In the genomic region with DNA sequence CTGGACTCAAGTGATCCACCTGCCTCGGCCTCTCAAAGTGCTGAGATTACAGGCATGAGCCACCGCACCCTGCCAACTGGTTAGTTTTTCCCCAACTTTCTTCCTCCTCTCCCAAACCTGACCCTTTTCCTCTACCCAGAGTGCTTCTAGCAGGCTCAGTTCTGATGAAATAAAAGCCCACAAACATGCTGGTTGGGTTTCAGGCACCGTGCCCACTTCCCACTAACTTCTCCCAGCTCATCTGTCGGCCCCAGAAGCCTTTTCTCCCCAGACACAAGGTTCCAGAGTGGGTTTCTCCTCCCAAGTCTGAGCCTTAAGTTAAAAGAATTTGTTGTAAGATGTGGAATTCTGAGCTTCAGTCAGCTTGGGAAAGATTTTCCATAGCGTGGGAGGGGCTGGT, we compare ENCODE assay signal across 16 cellular contexts. TPM values are rescaled to one million over a fixed set of nuclear protein-coding genes. Genes with fewer than 3 reads are reported as not detected.
DNase-seq lines count a peak whose midpoint lies in the region; ATAC-seq, FAIRE-seq and TF ChIP-seq lines count a peak whose summit lies in the region.
"Had no signal": no experiment of that assay in that cellular context is flagged by ENCODE, and none has a peak within 500 bp of the region (broad histone marks: within the 10 kb centered on the region; RNA-seq: fewer than 3 reads in every experiment).

No MANE protein-coding gene starts in this region.

- no peak for TF ChIP-seq CTCF in heart right ventricle (IDR thresholded peaks at IDR 0.05)
- no peak for TF ChIP-seq CTCF in parathyroid adenoma (IDR thresholded peaks at IDR 0.05)

- H3K4me2 ChIP-seq in parathyroid adenoma (ENCODE audit: low read length), result no peak overlapping the region

- H3K79me2 ChIP-seq in parathyroid adenoma, result no peaks in the 10 kb centered on the region

- no peak overlapping the region for H2AFZ ChIP-seq in parathyroid adenoma

- no peak for ATAC-seq in heart right ventricle
- no peak for ATAC-seq in left cardiac atrium
- no peak for ATAC-seq in HG02870 (IDR thresholded peaks at IDR 0.05; ENCODE audit: unreplicated experiment)

- no peak overlapping the region for H3K4me3 ChIP-seq in heart right ventricle
- no peak overlapping the region for H3K4me3 ChIP-seq in parathyroid adenoma (ENCODE audit: low read depth, low read length)
- H3K4me3 ChIP-seq: K562 had no signal

- H3K27ac Mint-ChIP-seq in dendritic cell treated with granulocyte-macrophage colony-stimulating factor and Interleukin-4, amounts not matched to agents 40 ng/mL and 50 ng/mL, for 4 days, result peak overlapping the region; percentile 51
- H3K27ac Mint-ChIP-seq: activated naive CD4-positive, alpha-beta T cell treated with anti-CD3 and anti-CD28 coated beads for 36 hours had no signal

- no peak overlapping the region for H3K9ac ChIP-seq in parathyroid adenoma

- H3K36me3 Mint-ChIP-seq in dendritic cell treated with granulocyte-macrophage colony-stimulating factor and Interleukin-4, amounts not matched to agents 40 ng/mL and 50 ng/mL, for 4 days (ENCODE audit: low read depth), result no peaks in the 10 kb centered on the region

- no peaks in the 10 kb centered on the region for H3K9me3 Mint-ChIP-seq in dendritic cell treated with granulocyte-macrophage colony-stimulating factor and Interleukin-4, amounts not matched to agents 40 ng/mL and 50 ng/mL, for 4 days

- no peak overlapping the region for H3K4me3 Mint-ChIP-seq in dendritic cell treated with granulocyte-macrophage colony-stimulating factor and Interleukin-4, amounts not matched to agents 40 ng/mL and 50 ng/mL, for 4 days
- H3K4me3 Mint-ChIP-seq: activated naive CD4-positive, alpha-beta T cell treated with anti-CD3 and anti-CD28 coated beads for 36 hours had no signal

- H3K9me3 ChIP-seq in heart right ventricle (peaks cover 0 to 17% (median 6%) of the 10 kb centered on the region in 11 donors), parathyroid adenoma (ENCODE audit: control insufficient read depth, low read length) (no peaks in the 10 kb centered on the region)

- peaks cover 44% of the 10 kb centered on the region for H3K4me1 Mint-ChIP-seq in dendritic cell treated with granulocyte-macrophage colony-stimulating factor and Interleukin-4, amounts not matched to agents 40 ng/mL and 50 ng/mL, for 4 days (ENCODE audit: low read depth)

- DNase-seq in heart right ventricle (no peak), left cardiac atrium (no peak), RCC 7860 (ENCODE audit: low spot score) (no peak), superior temporal gyrus (ENCODE audit: extremely low spot score) (no peak), NCI-H774 (lab: John Stamatoyannopoulos, UW) (no peak)
- DNase-seq: activated naive CD4-positive, alpha-beta T cell treated with anti-CD3 and anti-CD28 coated beads for 36 hours; cortex of kidney; DMS79; naive thymus-derived CD4-positive, alpha-beta T cell; NCI-H2029 treated with DMSO at 0.1 percent for 48 hours had no signal

- H3K27ac ChIP-seq in heart right ventricle (peak overlapping the region; percentile 44 to 88 (median 70)), parathyroid adenoma (peak overlapping the region; percentile 53)

- H3K4me1 ChIP-seq in heart right ventricle, result peaks cover 24 to 91% (median 66%) of the 10 kb centered on the region in 9 donors
- H3K4me1 ChIP-seq in parathyroid adenoma, result peaks cover 11% of the 10 kb centered on the region

- WGBS in heart right ventricle, 2 donors, result 71 to 77% methylated on average over 5 of the region's 5 CpGs

- intact Hi-C loops in heart right ventricle (cut with DNase I), result loop anchor here in 2 of 10 donors (5.0 kb wide), 2 partner anchors 37 to 52 kb away; a partner anchor contains a TSS
- intact Hi-C loops in left cardiac atrium (cut with DNase I), result no loop called here
- intact Hi-C loops in dendritic cell treated with granulocyte-macrophage colony-stimulating factor and Interleukin-4, amounts not matched to agents 40 ng/mL and 50 ng/mL, for 4 days (cut with micrococcal nuclease), result no loop called here

- H3K27me3 ChIP-seq in heart right ventricle (peaks cover 0 to 1% (median 0%) of the 10 kb centered on the region in 7 donors), parathyroid adenoma (ENCODE audit: control insufficient read depth, insufficient read depth, low read length) (no peaks in the 10 kb centered on the region)

- H3K36me3 ChIP-seq in heart right ventricle, result no peaks in the 10 kb centered on the region
- no peaks in the 10 kb centered on the region for H3K36me3 ChIP-seq in parathyroid adenoma (ENCODE audit: control insufficient read depth, insufficient read depth, low read length)

- peaks cover 11% of the 10 kb centered on the region for H3K27me3 Mint-ChIP-seq in dendritic cell treated with granulocyte-macrophage colony-stimulating factor and Interleukin-4, amounts not matched to agents 40 ng/mL and 50 ng/mL, for 4 days

- FAIRE-seq in RCC 7860 (lab: Jason Lieb, UNC), result no peak
- FAIRE-seq: K562 had no signal

RNA-seq across cellular contexts. Expression of a gene that starts 11.5 kb away (rescaled TPM):
- total RNA-seq in heart right ventricle, result 1 to 10 TPM in 1 of 10 donors, under 1 TPM in 9; 0.19 to 2.4 (median 0.53) TPM
- 1 to 10 TPM in 1 of 2 donors, under 1 TPM in 1; 0.33 to 2.9 TPM for polyA plus RNA-seq in heart right ventricle
- total RNA-seq in left cardiac atrium, result 1 to 10 TPM in 1 of 2 donors, under 1 TPM in 1; 0.41 to 1.0 TPM
- total RNA-seq: renal cortical epithelial cell had no signal
- polyA plus RNA-seq: keratinocyte; naive thymus-derived CD4-positive, alpha-beta T cell had no signal

RNA-seq across cellular contexts. Expression of a gene that starts 13.9 kb away (rescaled TPM):
- total RNA-seq in heart right ventricle (under 1 TPM in 6 of 10 donors, not detected in 4; 0.21 to 0.44 (median 0.29) TPM), left cardiac atrium (under 1 TPM; 0.24 to 0.35 TPM)
- under 1 TPM; 0.29 to 0.66 TPM for polyA plus RNA-seq in heart right ventricle
- total RNA-seq: K562 had no signal

RNA-seq across cellular contexts. Expression of a gene that starts 36.2 kb away (rescaled TPM):
- total RNA-seq in heart right ventricle, result 10 to 100 TPM; 25.2 to 70.2 (median 32.4) TPM
- 100 to 1,000 TPM in 1 of 2 donors, 10 to 100 TPM in 1; 83.9 to 117 TPM for polyA plus RNA-seq in heart right ventricle
- total RNA-seq in left cardiac atrium, result 10 to 100 TPM; 33.0 to 67.4 TPM

RNA-seq across cellular contexts. Expression of a gene that starts 52.1 kb away (rescaled TPM):
- total RNA-seq in heart right ventricle (1 to 10 TPM; 2.2 to 7.8 (median 3.4) TPM), left cardiac atrium (1 to 10 TPM; 4.8 to 7.5 TPM)
- polyA plus RNA-seq in heart right ventricle, result 10 to 100 TPM in 1 of 2 donors, 1 to 10 TPM in 1; 5.8 to 11.6 TPM
- total RNA-seq: renal cortical epithelial cell had no signal
